Comparison of ENCODE assay signal across 22 cellular contexts in genomic region chr7:92956575-92956974, GRCh38.
A peak's percentile ranks its signal among the peaks of the same experiment; 100 is the strongest.
DNase-seq lines count a peak whose midpoint lies in the region; ATAC-seq and TF ChIP-seq lines count a peak whose summit lies in the region.
"Had no signal": no experiment of that assay in that cellular context is flagged by ENCODE, and none has a peak within 500 bp of the region (broad histone marks: within the 10 kb centered on the region; RNA-seq: fewer than 3 reads in every experiment).

No MANE protein-coding gene starts in this region.

- H3K27me3 Mint-ChIP-seq in activated CD8-positive, alpha-beta T cell treated with anti-CD3 and anti-CD28 coated beads for 36 hours = peaks cover 18% of the 10 kb centered on the region
- peaks cover 3% of the 10 kb centered on the region for H3K27me3 Mint-ChIP-seq in activated CD8-positive, alpha-beta T cell treated with anti-CD3 and anti-CD28 coated beads, Interleukin-2, amount 10 ng/mL, durations not matched to agents 7 days and 5 days (ENCODE audit: low read depth)
- H3K27me3 Mint-ChIP-seq in natural killer cell treated with Interleukin-12 subunit alpha and Interleukin-12 subunit beta and Interleukin-15 and Interleukin-18, amount 100 ng/mL, for 72 hours = peaks cover 5 to 12% of the 10 kb centered on the region in 2 donors
- H3K27me3 Mint-ChIP-seq in natural killer cell (ENCODE audit: low read depth in 2 of 2) = peaks cover 6 to 45% of the 10 kb centered on the region in 2 donors
- H3K27me3 Mint-ChIP-seq in activated T-helper 2 cell treated with anti-CD3 and anti-CD28 coated beads, Interferon-gamma antibody, Interleukin-2, Interleukin-4, amounts not matched to agents 10 μg/mL and 5 μg/mL and 100 μg/mL, durations not matched to agents 14 hours and 24 hours and 36 hours (ENCODE audit: low read depth) = no peaks in the 10 kb centered on the region
- H3K27me3 Mint-ChIP-seq: CD4-positive, CD25-positive, alpha-beta regulatory T cell had no signal

- TF ChIP-seq CTCF in activated CD8-positive, alpha-beta T cell treated with anti-CD3 and anti-CD28 coated beads for 36 hours (IDR thresholded peaks at IDR 0.05) = no peak
- TF ChIP-seq CTCF in natural killer cell (IDR thresholded peaks at IDR 0.05) = no peak

- CTCF ChIA-PET in activated CD8-positive, alpha-beta T cell treated with anti-CD3 and anti-CD28 coated beads for 36 hours (lab: Charles Lee) = interaction anchor here (2.2 kb wide), 1 partner anchor 336 kb away, joined by 4 read pairs; no protein-coding TSS in a partner anchor
- CTCF ChIA-PET in activated CD8-positive, alpha-beta T cell treated with anti-CD3 and anti-CD28 coated beads, Interleukin-2, amount 10 ng/mL, durations not matched to agents 7 days and 5 days (lab: Charles Lee) = no interaction called here

- POLR2A ChIA-PET in activated CD8-positive, alpha-beta T cell treated with anti-CD3 and anti-CD28 coated beads for 36 hours (lab: Charles Lee) = no interaction called here
- POLR2A ChIA-PET in activated CD8-positive, alpha-beta T cell treated with anti-CD3 and anti-CD28 coated beads, Interleukin-2, amount 10 ng/mL, durations not matched to agents 7 days and 5 days (lab: Charles Lee) = no interaction called here

- peaks cover 32% of the 10 kb centered on the region for H3K4me1 Mint-ChIP-seq in activated CD8-positive, alpha-beta T cell treated with anti-CD3 and anti-CD28 coated beads for 36 hours (ENCODE audit: low read depth)
- H3K4me1 Mint-ChIP-seq in activated CD8-positive, alpha-beta T cell treated with anti-CD3 and anti-CD28 coated beads, Interleukin-2, amount 10 ng/mL, durations not matched to agents 7 days and 5 days (ENCODE audit: low read depth) = no peaks in the 10 kb centered on the region
- H3K4me1 Mint-ChIP-seq in natural killer cell treated with Interleukin-12 subunit alpha and Interleukin-12 subunit beta and Interleukin-15 and Interleukin-18, amount 100 ng/mL, for 72 hours (ENCODE audit: low read depth in 2 of 2) = peaks cover 43 to 46% of the 10 kb centered on the region in 2 donors
- no peaks in the 10 kb centered on the region for H3K4me1 Mint-ChIP-seq in natural killer cell
- peaks cover 35% of the 10 kb centered on the region for H3K4me1 Mint-ChIP-seq in activated T-helper 2 cell treated with anti-CD3 and anti-CD28 coated beads, Interferon-gamma antibody, Interleukin-2, Interleukin-4, amounts not matched to agents 10 μg/mL and 5 μg/mL and 100 μg/mL, durations not matched to agents 14 hours and 24 hours and 36 hours (ENCODE audit: low read depth)
- H3K4me1 Mint-ChIP-seq: CD4-positive, CD25-positive, alpha-beta regulatory T cell; CD8-positive, alpha-beta memory T cell had no signal

- peak overlapping the region; percentile 74 for H3K27ac Mint-ChIP-seq in activated CD8-positive, alpha-beta T cell treated with anti-CD3 and anti-CD28 coated beads for 36 hours
- H3K27ac Mint-ChIP-seq in activated CD8-positive, alpha-beta T cell treated with anti-CD3 and anti-CD28 coated beads, Interleukin-2, amount 10 ng/mL, durations not matched to agents 7 days and 5 days = no peak overlapping the region
- peak overlapping the region; percentile 75 to 87 for H3K27ac Mint-ChIP-seq in natural killer cell treated with Interleukin-12 subunit alpha and Interleukin-12 subunit beta and Interleukin-15 and Interleukin-18, amount 100 ng/mL, for 72 hours
- H3K27ac Mint-ChIP-seq in natural killer cell = no peak overlapping the region
- peak overlapping the region; percentile 7 for H3K27ac Mint-ChIP-seq in activated T-helper 2 cell treated with anti-CD3 and anti-CD28 coated beads, Interferon-gamma antibody, Interleukin-2, Interleukin-4, amounts not matched to agents 10 μg/mL and 5 μg/mL and 100 μg/mL, durations not matched to agents 14 hours and 24 hours and 36 hours
- H3K27ac Mint-ChIP-seq: CD4-positive, CD25-positive, alpha-beta regulatory T cell; CD8-positive, alpha-beta memory T cell; HFFc6 had no signal

- intact Hi-C loops in activated CD8-positive, alpha-beta T cell treated with anti-CD3 and anti-CD28 coated beads for 36 hours (cut with micrococcal nuclease) = no loop called here
- intact Hi-C loops in natural killer cell (cut with micrococcal nuclease) = no loop called here
- intact Hi-C loops in activated T-helper 2 cell treated with anti-CD3 and anti-CD28 coated beads, Interferon-gamma antibody, Interleukin-2, Interleukin-4, amounts not matched to agents 10 μg/mL and 5 μg/mL and 100 μg/mL, durations not matched to agents 14 hours and 24 hours and 36 hours (cut with micrococcal nuclease) = loop anchor here (10.0 kb wide), 1 partner anchor 208 kb away; no protein-coding TSS in a partner anchor

- peaks cover 24% of the 10 kb centered on the region for H3K9me3 Mint-ChIP-seq in activated CD8-positive, alpha-beta T cell treated with anti-CD3 and anti-CD28 coated beads for 36 hours
- peaks cover 4% of the 10 kb centered on the region for H3K9me3 Mint-ChIP-seq in activated CD8-positive, alpha-beta T cell treated with anti-CD3 and anti-CD28 coated beads, Interleukin-2, amount 10 ng/mL, durations not matched to agents 7 days and 5 days (ENCODE audit: insufficient read depth)
- H3K9me3 Mint-ChIP-seq in natural killer cell treated with Interleukin-12 subunit alpha and Interleukin-12 subunit beta and Interleukin-15 and Interleukin-18, amount 100 ng/mL, for 72 hours = peaks cover 13% of the 10 kb centered on the region
- no peaks in the 10 kb centered on the region for H3K9me3 Mint-ChIP-seq in natural killer cell
- peaks cover 37% of the 10 kb centered on the region for H3K9me3 Mint-ChIP-seq in activated T-helper 2 cell treated with anti-CD3 and anti-CD28 coated beads, Interferon-gamma antibody, Interleukin-2, Interleukin-4, amounts not matched to agents 10 μg/mL and 5 μg/mL and 100 μg/mL, durations not matched to agents 14 hours and 24 hours and 36 hours

- H3K4me3 Mint-ChIP-seq in activated CD8-positive, alpha-beta T cell treated with anti-CD3 and anti-CD28 coated beads for 36 hours = no peak overlapping the region
- no peak overlapping the region for H3K4me3 Mint-ChIP-seq in activated CD8-positive, alpha-beta T cell treated with anti-CD3 and anti-CD28 coated beads, Interleukin-2, amount 10 ng/mL, durations not matched to agents 7 days and 5 days
- peak overlapping the region; percentile 18 for H3K4me3 Mint-ChIP-seq in natural killer cell treated with Interleukin-12 subunit alpha and Interleukin-12 subunit beta and Interleukin-15 and Interleukin-18, amount 100 ng/mL, for 72 hours
- H3K4me3 Mint-ChIP-seq in natural killer cell = no peak overlapping the region
- H3K4me3 Mint-ChIP-seq in activated T-helper 2 cell treated with anti-CD3 and anti-CD28 coated beads, Interferon-gamma antibody, Interleukin-2, Interleukin-4, amounts not matched to agents 10 μg/mL and 5 μg/mL and 100 μg/mL, durations not matched to agents 14 hours and 24 hours and 36 hours (ENCODE audit: low read depth) = no peak overlapping the region
- H3K4me3 Mint-ChIP-seq: CD4-positive, CD25-positive, alpha-beta regulatory T cell; CD8-positive, alpha-beta memory T cell; HFFc6 had no signal

- no peak for ATAC-seq in activated CD8-positive, alpha-beta T cell treated with anti-CD3 and anti-CD28 coated beads for 36 hours
- ATAC-seq in activated CD8-positive, alpha-beta T cell treated with anti-CD3 and anti-CD28 coated beads, Interleukin-2, amount 10 ng/mL, durations not matched to agents 7 days and 5 days = no peak
- ATAC-seq in natural killer cell treated with Interleukin-12 subunit alpha and Interleukin-12 subunit beta and Interleukin-15 and Interleukin-18, amount 100 ng/mL, for 72 hours = peak in 1 of 2 donors; percentile 60
- no peak for ATAC-seq in natural killer cell
- ATAC-seq: GM12878, HCT116 had no signal

- H3K36me3 Mint-ChIP-seq in activated CD8-positive, alpha-beta T cell treated with anti-CD3 and anti-CD28 coated beads for 36 hours (ENCODE audit: low read depth) = peaks cover 19% of the 10 kb centered on the region
- peaks cover 3% of the 10 kb centered on the region for H3K36me3 Mint-ChIP-seq in activated CD8-positive, alpha-beta T cell treated with anti-CD3 and anti-CD28 coated beads, Interleukin-2, amount 10 ng/mL, durations not matched to agents 7 days and 5 days (ENCODE audit: low read depth)
- peaks cover 46% of the 10 kb centered on the region for H3K36me3 Mint-ChIP-seq in natural killer cell treated with Interleukin-12 subunit alpha and Interleukin-12 subunit beta and Interleukin-15 and Interleukin-18, amount 100 ng/mL, for 72 hours
- H3K36me3 Mint-ChIP-seq in natural killer cell = no peaks in the 10 kb centered on the region
- peaks cover 35% of the 10 kb centered on the region for H3K36me3 Mint-ChIP-seq in activated T-helper 2 cell treated with anti-CD3 and anti-CD28 coated beads, Interferon-gamma antibody, Interleukin-2, Interleukin-4, amounts not matched to agents 10 μg/mL and 5 μg/mL and 100 μg/mL, durations not matched to agents 14 hours and 24 hours and 36 hours (ENCODE audit: low read depth)
- H3K36me3 Mint-ChIP-seq: CD4-positive, CD25-positive, alpha-beta regulatory T cell had no signal

- DNase-seq in activated CD8-positive, alpha-beta T cell treated with anti-CD3 and anti-CD28 coated beads for 36 hours = no peak
- no peak for DNase-seq in activated CD8-positive, alpha-beta T cell treated with anti-CD3 and anti-CD28 coated beads, Interleukin-2, amount 10 ng/mL, durations not matched to agents 7 days and 5 days
- DNase-seq in natural killer cell treated with Interleukin-12 subunit alpha and Interleukin-12 subunit beta and Interleukin-15 and Interleukin-18, amount 100 ng/mL, for 72 hours (ENCODE audit: low spot score) = no peak
- DNase-seq in natural killer cell (no peak), islet precursor cell (no peak), globus pallidus (ENCODE audit: low spot score) (no peak)
- no peak for DNase-seq in activated T-helper 2 cell treated with anti-CD3 and anti-CD28 coated beads, Interferon-gamma antibody, Interleukin-2, Interleukin-4, amounts not matched to agents 10 μg/mL and 5 μg/mL and 100 μg/mL, durations not matched to agents 14 hours and 24 hours and 36 hours (ENCODE audit: low spot score)
- DNase-seq: ACHN; BE2C; C1 segment of cervical spinal cord; CD4-positive, CD25-positive, alpha-beta regulatory T cell; CD8-positive, alpha-beta memory T cell; COR-L47; DMS 273 treated with DMSO at 0.1 percent for 48 hours; DMS53; DND-41; EL; GOT3; H7; HFFc6 had no signal

Comparison
In these comparisons a context has a peak if more than half of its experiments do, and no peak if none do; other contexts are left out.
1. H3K27ac Mint-ChIP-seq: peak in activated CD8-positive, alpha-beta T cell treated with anti-CD3 and anti-CD28 coated beads for 36 hours (single experiment), natural killer cell treated with Interleukin-12 subunit alpha and Interleukin-12 subunit beta and Interleukin-15 and Interleukin-18, amount 100 ng/mL, for 72 hours (2 of 2) and activated T-helper 2 cell treated with anti-CD3 and anti-CD28 coated beads, Interferon-gamma antibody, Interleukin-2, Interleukin-4, amounts not matched to agents 10 μg/mL and 5 μg/mL and 100 μg/mL, durations not matched to agents 14 hours and 24 hours and 36 hours (single experiment); none in activated CD8-positive, alpha-beta T cell treated with anti-CD3 and anti-CD28 coated beads, Interleukin-2, amount 10 ng/mL, durations not matched to agents 7 days and 5 days (single experiment) and natural killer cell (0 of 2).